In genomic region chr3:135596563-135596962, GRCh38 we compare ENCODE assay signal across 7 cellular contexts.
"Had no signal": no experiment of that assay in that cellular context is flagged by ENCODE, and none has a peak within 500 bp of the region (broad histone marks: within the 10 kb centered on the region; RNA-seq: fewer than 3 reads in every experiment).

No MANE protein-coding gene starts in this region.

- DNase-seq: IMR-90, KBM-7, KG1 had no signal

- H3K36me3 Mint-ChIP-seq: IgD-negative memory B cell had no signal

- H3K4me3 ChIP-seq: K562 had no signal

- ATAC-seq: HepG2, K562 had no signal

- H3K27ac Mint-ChIP-seq: IgD-negative memory B cell had no signal

- H3K4me3 Mint-ChIP-seq: IgD-negative memory B cell had no signal

- H3K27ac ChIP-seq: HL-60 had no signal
